15 cellular contexts compared by ENCODE assay signal in the genomic region with DNA sequence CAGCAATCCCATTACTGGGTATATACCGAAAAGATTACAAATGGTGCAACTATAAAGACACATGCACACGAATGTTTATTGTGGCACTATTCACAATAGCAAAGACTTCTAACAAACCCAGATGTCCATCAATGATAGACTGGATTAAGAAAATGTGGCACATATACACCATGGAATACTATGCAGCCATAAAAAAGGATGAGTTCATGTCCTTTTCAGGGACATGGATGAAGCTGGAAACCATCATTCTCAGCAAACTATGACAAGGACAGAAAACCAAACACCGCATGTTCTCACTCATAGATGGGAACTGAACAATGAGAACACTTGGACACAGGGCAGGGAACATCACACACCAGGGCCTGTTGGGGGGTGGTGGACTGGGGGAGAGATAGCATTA. TPM values are rescaled to one million over a fixed set of nuclear protein-coding genes. Genes with fewer than 3 reads are reported as not detected.
A peak's percentile ranks its signal among the peaks of the same experiment; 100 is the strongest.
DNase-seq lines count a peak whose midpoint lies in the region; ATAC-seq, FAIRE-seq and TF ChIP-seq lines count a peak whose summit lies in the region.
"Not testable (repeated sequence)": the region's sequence is repeated elsewhere in the genome, so short reads cannot be mapped to it uniquely, and the experiment has no call there.
"Had no signal": no experiment of that assay in that cellular context is flagged by ENCODE, and none has a peak within 500 bp of the region (broad histone marks: within the 10 kb centered on the region; RNA-seq: fewer than 3 reads in every experiment).

No MANE protein-coding gene starts in this region.

- H3K27ac ChIP-seq in DOHH2 (ENCODE audit: low read depth, low read length) (peak overlapping the region; percentile 97), OCI-LY1 (ENCODE audit: low read depth, low read length, poor library complexity, severe bottlenecking) (peak overlapping the region; percentile 100), SU-DHL-6 (ENCODE audit: low read depth, low read length) (peak overlapping the region; percentile 97)
- H3K27ac ChIP-seq in K562 (ENCODE audit: extremely low read depth, low read depth, low read length), result not testable (repeated sequence)

- H3F3A ChIP-seq in DOHH2 (ENCODE audit: control insufficient read depth, insufficient read depth) (peaks cover 45% of the 10 kb centered on the region), SU-DHL-6 (ENCODE audit: insufficient read depth) (peaks cover 48% of the 10 kb centered on the region)
- not testable (repeated sequence) for H3F3A ChIP-seq in OCI-LY1 (ENCODE audit: insufficient read depth, low read length)

- TF ChIP-seq POLR2A in K562 (conservative IDR thresholded peaks at IDR 0.05), result not testable (repeated sequence)

- not testable (repeated sequence) for H3K27me3 ChIP-seq in DOHH2 (ENCODE audit: control insufficient read depth, low read length); OCI-LY1 (ENCODE audit: insufficient read depth, low read length); SU-DHL-6 (ENCODE audit: low read length); K562 (ENCODE audit: control insufficient read depth in 2 of 2, insufficient read depth in 2 of 2, low read length in 2 of 2)

- H3K4me3 ChIP-seq in DOHH2 (ENCODE audit: low read length) (peak overlapping the region; percentile 86), OCI-LY1 (ENCODE audit: low read depth, low read length, poor library complexity, severe bottlenecking) (peak overlapping the region; percentile 98)
- H3K4me3 ChIP-seq in SU-DHL-6 (ENCODE audit: insufficient read depth, low read length, poor library complexity, severe bottlenecking); K562: not testable (repeated sequence)

- POLR2A ChIA-PET in K562 (lab: Yijun Ruan, JAX), result not testable (repeated sequence)

- WGBS in K562 (ENCODE audit: insufficient coverage, low coverage, missing lambda C conversion rate), result 14% methylated on average over 3 of the region's 3 CpGs

- H3K4me1 Mint-ChIP-seq in IgD-negative memory B cell, result peaks cover 44 to 64% (median 46%) of the 10 kb centered on the region in 3 donors
- peaks cover 74% of the 10 kb centered on the region for H3K4me1 Mint-ChIP-seq in stimulated activated memory B cell treated with anti-CD40 and anti-IgM and Interleukin-4, amounts not matched to agents 10 μg/mL and 1 μg/mL and 100 μg/mL, for 72 hours

- in situ Hi-C loops in K562 (cut with MboI), result not testable (repeated sequence)

- not testable (repeated sequence) for H3K9me3 ChIP-seq in DOHH2 (ENCODE audit: control insufficient read depth, insufficient read depth, low read length); OCI-LY1 (ENCODE audit: low read length); SU-DHL-6 (ENCODE audit: insufficient read depth, low read length); K562 (replicated peaks; ENCODE audit: control insufficient read depth, insufficient read depth, low read depth, low read length)

- H3K36me3 Mint-ChIP-seq in IgD-negative memory B cell, result not testable (repeated sequence)
- peaks cover 14% of the 10 kb centered on the region for H3K36me3 Mint-ChIP-seq in stimulated activated memory B cell treated with anti-CD40 and anti-IgM and Interleukin-4, amounts not matched to agents 10 μg/mL and 1 μg/mL and 100 μg/mL, for 72 hours

- not testable (repeated sequence) for H4K20me1 ChIP-seq in DOHH2 (ENCODE audit: control insufficient read depth, insufficient read depth, low read depth, low read length); OCI-LY1 (ENCODE audit: insufficient read depth, low read length); SU-DHL-6 (ENCODE audit: low read depth, low read length); K562 (replicated peaks; ENCODE audit: control insufficient read depth, insufficient read depth, low read length)

- H3K4me2 ChIP-seq in DOHH2 (ENCODE audit: low read length) (peak overlapping the region; percentile 77), OCI-LY1 (ENCODE audit: low read length) (peak overlapping the region; percentile 95), SU-DHL-6 (ENCODE audit: low read depth, low read length, poor library complexity, severe bottlenecking) (peak overlapping the region; percentile 93)
- H3K4me2 ChIP-seq in K562 (ENCODE audit: insufficient read depth, low read length), result not testable (repeated sequence)

- H3K4me3 Mint-ChIP-seq in IgD-negative memory B cell; stimulated activated memory B cell treated with anti-CD40 and anti-IgM and Interleukin-4, amounts not matched to agents 10 μg/mL and 1 μg/mL and 100 μg/mL, for 72 hours: not testable (repeated sequence)

- H3K36me3 ChIP-seq in DOHH2 (ENCODE audit: control insufficient read depth, low read length) (peaks cover 27% of the 10 kb centered on the region), OCI-LY1 (ENCODE audit: insufficient read depth, low read length) (peaks cover 13% of the 10 kb centered on the region)
- H3K36me3 ChIP-seq in SU-DHL-6 (ENCODE audit: low read length); K562 (ENCODE audit: control insufficient read depth, insufficient read depth, low read length): not testable (repeated sequence)

- H2AFZ ChIP-seq in OCI-LY1 (ENCODE audit: low read length); SU-DHL-6 (ENCODE audit: low read depth, low read length, severe bottlenecking); K562 (ENCODE audit: low read depth, low read length): not testable (repeated sequence)

- H3K27ac Mint-ChIP-seq in IgD-negative memory B cell, result peak overlapping the region in 2 of 3 donors; percentile 63 to 88
- H3K27ac Mint-ChIP-seq in stimulated activated memory B cell treated with anti-CD40 and anti-IgM and Interleukin-4, amounts not matched to agents 10 μg/mL and 1 μg/mL and 100 μg/mL, for 72 hours, result peak overlapping the region; percentile 82

- TF ChIP-seq CTCF in DOHH2 (IDR thresholded peaks at IDR 0.05; ENCODE audit: low read depth, low read length, poor library complexity, severe bottlenecking); OCI-LY1 (IDR thresholded peaks at IDR 0.05; ENCODE audit: low read length); SU-DHL-6 (IDR thresholded peaks at IDR 0.05; ENCODE audit: insufficient read depth, low read length, poor library complexity, severe bottlenecking); K562 (IDR thresholded peaks at IDR 0.05 in 2 of 3, conservative IDR thresholded peaks at IDR 0.05 in 1 of 3; ENCODE audit: insufficient read depth in 2 of 3, low read depth in 1 of 3, low read length in 3 of 3): not testable (repeated sequence)

- TF ChIP-seq RAD21 in K562 (CRISPR knock-in tag; conservative IDR thresholded peaks at IDR 0.05 in 1 of 2, IDR thresholded peaks at IDR 0.05 in 1 of 2), result not testable (repeated sequence)

- TF ChIP-seq EP300 in K562 (IDR thresholded peaks at IDR 0.05; ENCODE audit: low read length), result not testable (repeated sequence)

- H3K9me1 ChIP-seq in K562 (ENCODE audit: control insufficient read depth, insufficient read depth, low read length), result not testable (repeated sequence)

- peaks cover 57% of the 10 kb centered on the region for H3K4me1 ChIP-seq in DOHH2 (ENCODE audit: control insufficient read depth, low read length)
- H3K4me1 ChIP-seq in OCI-LY1 (ENCODE audit: insufficient read depth, low read length, severe bottlenecking), result peaks cover 48% of the 10 kb centered on the region
- H3K4me1 ChIP-seq in K562 (replicated peaks in 1 of 2; ENCODE audit: control insufficient read depth in 2 of 2, insufficient read depth in 2 of 2, low read length in 2 of 2), result not testable (repeated sequence)

- not testable (repeated sequence) for BruUV-seq in K562 (replicated peaks; lab: Mats Ljungman, UMichigan)

- DNase-seq in K562 (ENCODE audit: extremely low read depth in 1 of 4, low spot score in 3 of 4), result not testable (repeated sequence)

- CTCF ChIA-PET in K562 (lab: Yijun Ruan, JAX; ENCODE audit: low intra/inter-chr PET ratio), result not testable (repeated sequence)

- not testable (repeated sequence) for H3K9me3 Mint-ChIP-seq in IgD-negative memory B cell; stimulated activated memory B cell treated with anti-CD40 and anti-IgM and Interleukin-4, amounts not matched to agents 10 μg/mL and 1 μg/mL and 100 μg/mL, for 72 hours

- not testable (repeated sequence) for H3K9me2 ChIP-seq in DOHH2 (replicated peaks; ENCODE audit: control insufficient read depth, low read length); OCI-LY1 (ENCODE audit: low read depth, low read length); SU-DHL-6 (replicated peaks; ENCODE audit: insufficient read depth, low read length)

- H3K79me2 ChIP-seq in DOHH2 (ENCODE audit: control insufficient read depth, low read length) (peaks cover 82% of the 10 kb centered on the region), OCI-LY1 (ENCODE audit: insufficient read depth, low read length) (peaks cover 47% of the 10 kb centered on the region), SU-DHL-6 (ENCODE audit: insufficient read depth, low read length) (peaks cover 30% of the 10 kb centered on the region; the same call in 1 of the 2 replicates)
- H3K79me2 ChIP-seq in K562 (ENCODE audit: control insufficient read depth, insufficient read depth, low read length), result not testable (repeated sequence)

- not testable (repeated sequence) for H3K27me3 Mint-ChIP-seq in IgD-negative memory B cell; stimulated activated memory B cell treated with anti-CD40 and anti-IgM and Interleukin-4, amounts not matched to agents 10 μg/mL and 1 μg/mL and 100 μg/mL, for 72 hours

- not testable (repeated sequence) for ATAC-seq in K562; stimulated activated memory B cell treated with anti-CD40 and anti-IgM and Interleukin-4, amounts not matched to agents 10 μg/mL and 1 μg/mL and 100 μg/mL, for 72 hours

- not testable (repeated sequence) for FAIRE-seq in K562 (lab: Jason Lieb, UNC)

- not testable (repeated sequence) for H3K9ac ChIP-seq in OCI-LY1 (ENCODE audit: low read length); SU-DHL-6 (ENCODE audit: low read length); K562 (ENCODE audit: insufficient read depth in 1 of 2, low read depth in 2 of 2, low read length in 2 of 2)

- intact Hi-C loops in K562 (cut with micrococcal nuclease), result not testable (repeated sequence)

RNA-seq across cellular contexts. Expression of gene ALOX5, which starts 6.4 kb away (rescaled TPM):
- 193 TPM for polyA plus RNA-seq in IgD-negative memory B cell
- total RNA-seq in K562 (2011; cell fraction: chromatin; rRNA removed; ENCODE audit: low replicate concordance), result 3.5 and 4.3 TPM in 2 replicates
- total RNA-seq in K562 (2011; cell fraction: nucleolus; rRNA removed), result 2.2 and 3.8 TPM in 2 replicates
- 2.5 and 2.6 TPM in 2 replicates for total RNA-seq in K562 (2011; cell fraction: nucleoplasm; rRNA removed)
- 1.1 and 1.9 TPM in 2 replicates for total RNA-seq in K562 (2014; rRNA removed)
- 0.51 and 0.73 TPM in 2 replicates for total RNA-seq in K562 (2014; rRNA removed; fragmentation: Illumina TruSeq; extraction: Trizol)
- total RNA-seq in K562 (2015; rRNA removed; fragmentation: Illumina TruSeq; extraction: Trizol), result 1.8 and 1.9 TPM in 2 replicates
- 0.92 and 2.0 TPM in 2 replicates for total RNA-seq in K562 (2021)
- polyA plus RNA-seq in K562 (2011; rRNA removed), result 0.74 and 6.5 TPM in 2 replicates
- 0.61 and 3.8 TPM in 2 replicates for polyA plus RNA-seq in K562 (2011; cell fraction: cytosol; rRNA removed)
- 10.6 and 47.2 TPM in 2 replicates for polyA plus RNA-seq in K562 (2011; cell fraction: nucleus; rRNA removed)
- polyA plus RNA-seq in K562 (2012), result 4.9 and 23.7 TPM in 2 replicates
- 1.4 and 1.5 TPM in 2 replicates for polyA plus RNA-seq in K562 (2014; fragmentation: Illumina TruSeq; extraction: Trizol)
- polyA plus RNA-seq in K562 (2014; fragmentation: Nextera tagmentation; extraction: Ambion mirVana), result under 1 TPM; 0.10 to 0.13 TPM
- 1.6 and 2.4 TPM in 2 replicates for polyA plus RNA-seq in K562 (2014; rRNA removed)
- 0.46 and 3.2 TPM in 2 replicates for polyA minus RNA-seq in K562 (2011; rRNA and poly(A)+ RNA removed)
- polyA minus RNA-seq in K562 (2011; cell fraction: cytosol; rRNA and poly(A)+ RNA removed), result 2.5 TPM in 1 of 2 replicates, not detected in the other
- 2.0 and 18.2 TPM in 2 replicates for polyA minus RNA-seq in K562 (2011; cell fraction: nucleus; rRNA and poly(A)+ RNA removed)
- total RNA-seq: A673, Caco-2, G401 had no signal
- polyA plus RNA-seq: AG04450, BJ had no signal

RNA-seq across cellular contexts. Expression of gene OR13A1, which starts 52.2 kb away (rescaled TPM):
- polyA plus RNA-seq in IgD-negative memory B cell, result 0.55 TPM
- not detected in 2 replicates for total RNA-seq in K562 (2011; cell fraction: chromatin; rRNA removed; ENCODE audit: low replicate concordance)
- not detected in 2 replicates for total RNA-seq in K562 (2011; cell fraction: nucleolus; rRNA removed)
- 0.22 TPM in 1 of 2 replicates, not detected in the other for total RNA-seq in K562 (2011; cell fraction: nucleoplasm; rRNA removed)
- not detected in 2 replicates for total RNA-seq in K562 (2014; rRNA removed)
- total RNA-seq in K562 (2014; rRNA removed; fragmentation: Illumina TruSeq; extraction: Trizol), result not detected in 2 replicates
- 0.11 TPM in 1 of 2 replicates, not detected in the other for total RNA-seq in K562 (2015; rRNA removed; fragmentation: Illumina TruSeq; extraction: Trizol)
- total RNA-seq in K562 (2021), result 0.07 and 0.13 TPM in 2 replicates
- polyA plus RNA-seq in K562 (2011; rRNA removed), result 0.06 and 0.08 TPM in 2 replicates
- polyA plus RNA-seq in K562 (2011; cell fraction: cytosol; rRNA removed), result 0.01 and 0.19 TPM in 2 replicates
- 0.17 and 0.20 TPM in 2 replicates for polyA plus RNA-seq in K562 (2011; cell fraction: nucleus; rRNA removed)
- polyA plus RNA-seq in K562 (2012), result 0.12 and 0.17 TPM in 2 replicates
- polyA plus RNA-seq in K562 (2014; fragmentation: Illumina TruSeq; extraction: Trizol), result 0.06 TPM in 1 of 2 replicates, not detected in the other
- polyA plus RNA-seq in K562 (2014; fragmentation: Nextera tagmentation; extraction: Ambion mirVana), result under 1 TPM; 0.03 to 0.10 TPM
- 0.04 TPM in 1 of 2 replicates, not detected in the other for polyA plus RNA-seq in K562 (2014; rRNA removed)
- polyA minus RNA-seq in K562 (2011; rRNA and poly(A)+ RNA removed), result not detected in 2 replicates
- polyA minus RNA-seq in K562 (2011; cell fraction: cytosol; rRNA and poly(A)+ RNA removed), result not detected in 2 replicates
- 0.13 TPM in 1 of 2 replicates, not detected in the other for polyA minus RNA-seq in K562 (2011; cell fraction: nucleus; rRNA and poly(A)+ RNA removed)
- total RNA-seq: A673; Caco-2; Calu3; CD4-positive, alpha-beta T cell; CD8-positive, alpha-beta T cell; Daoy; G401 had no signal
- polyA plus RNA-seq: AG04450, BJ had no signal
